In genomic region chr3:30827080-30827479, GRCh38 we compare ENCODE assay signal across 18 cellular contexts.
DNase-seq lines count a peak whose midpoint lies in the region; ATAC-seq and TF ChIP-seq lines count a peak whose summit lies in the region.
"Had no signal": no experiment of that assay in that cellular context is flagged by ENCODE, and none has a peak within 500 bp of the region (broad histone marks: within the 10 kb centered on the region; RNA-seq: fewer than 3 reads in every experiment).

No MANE protein-coding gene starts in this region.

- no peak for TF ChIP-seq POLR2A in gastrocnemius medialis (IDR thresholded peaks at IDR 0.05)

- peak; percentile 18 for ATAC-seq in Right ventricle myocardium superior (ENCODE audit: poor library complexity)
- no peak for ATAC-seq in Right ventricle myocardium inferior
- peak; percentile 44 for ATAC-seq in left ventricle myocardium superior
- ATAC-seq in gastrocnemius medialis, result peak; percentile 25 to 41
- ATAC-seq in GM18858 (IDR thresholded peaks at IDR 0.05; ENCODE audit: unreplicated experiment), result no peak
- ATAC-seq: A549, HCT116 had no signal

- no peak for TF ChIP-seq CTCF in right atrium auricular region (IDR thresholded peaks at IDR 0.05)
- no peak for TF ChIP-seq CTCF in gastrocnemius medialis (IDR thresholded peaks at IDR 0.05 in 4 of 5, conservative IDR thresholded peaks at IDR 0.05 in 1 of 5)
- no peak for TF ChIP-seq CTCF in brain microvascular endothelial cell (IDR thresholded peaks at IDR 0.05; ENCODE audit: low read depth, low read length, missing control alignments)

- H3K27me3 ChIP-seq in right atrium auricular region, result no peaks in the 10 kb centered on the region
- no peaks in the 10 kb centered on the region for H3K27me3 ChIP-seq in gastrocnemius medialis
- no peaks in the 10 kb centered on the region for H3K27me3 ChIP-seq in brain microvascular endothelial cell (replicated peaks)

- H3K4me1 ChIP-seq in right atrium auricular region, result peaks cover 0 to 15% of the 10 kb centered on the region in 2 donors
- H3K4me1 ChIP-seq in gastrocnemius medialis, result peaks cover 46 to 50% of the 10 kb centered on the region in 2 donors
- H3K4me1 ChIP-seq: A549, Caco-2 had no signal

- H3K9me3 ChIP-seq in right atrium auricular region, result no peaks in the 10 kb centered on the region
- H3K9me3 ChIP-seq in gastrocnemius medialis, result no peaks in the 10 kb centered on the region
- H3K9me3 ChIP-seq: A549, Caco-2 had no signal

- H3K4me3 ChIP-seq in right atrium auricular region, result no peak overlapping the region
- no peak overlapping the region for H3K4me3 ChIP-seq in gastrocnemius medialis
- H3K4me3 ChIP-seq in brain microvascular endothelial cell (ENCODE audit: low read depth, low read length), result no peak overlapping the region
- H3K4me3 ChIP-seq: A549 had no signal

- in situ Hi-C loops in gastrocnemius medialis (cut with MboI; ENCODE audit: low sequenced_read_pairs in 4 of 4) (no loop called here), brain microvascular endothelial cell (cut with HindIII; ENCODE audit: low pct_ligation_motif_present, low sequenced_read_pairs) (no loop called here)

- intact Hi-C loops in Right ventricle myocardium superior (cut with DNase I), result no loop called here
- intact Hi-C loops in Right ventricle myocardium inferior (cut with DNase I), result no loop called here
- intact Hi-C loops in left ventricle myocardium superior (cut with micrococcal nuclease), result no loop called here
- intact Hi-C loops in gastrocnemius medialis (cut with DNase I; ENCODE audit: low total_unique reads), result loop anchor here (2.0 kb wide), 1 partner anchor 22 kb away; no protein-coding TSS in a partner anchor

- H3K27ac ChIP-seq in right atrium auricular region (peak overlapping the region in 1 of 2 donors; percentile 81), gastrocnemius medialis (peak overlapping the region; percentile 67 to 82 (median 74)), brain microvascular endothelial cell (no peak overlapping the region)
- H3K27ac ChIP-seq: 22Rv1, A549, C4-2B, HL-60 had no signal

- H3K36me3 ChIP-seq in right atrium auricular region, result no peaks in the 10 kb centered on the region
- H3K36me3 ChIP-seq in gastrocnemius medialis, result peaks cover 0 to 2% of the 10 kb centered on the region in 2 donors
- no peaks in the 10 kb centered on the region for H3K36me3 ChIP-seq in brain microvascular endothelial cell (replicated peaks)

- DNase-seq in Right ventricle myocardium superior (no peak), Right ventricle myocardium inferior (ENCODE audit: missing footprints) (no peak), left ventricle myocardium superior (no peak), right atrium auricular region (ENCODE audit: low spot score) (no peak), gastrocnemius medialis (no peak), brain microvascular endothelial cell (no peak)
- DNase-seq: AML-193; Caco-2; CD4-positive, alpha-beta T cell; GOT3; H7; HFFc6 had no signal

Comparison
In these comparisons a context has a peak if more than half of its experiments do, and no peak if none do; other contexts are left out.
1. ATAC-seq: peak in Right ventricle myocardium superior (single experiment), left ventricle myocardium superior (single experiment) and gastrocnemius medialis (2 of 2); none in Right ventricle myocardium inferior (single experiment) and GM18858 (single experiment).